ENCODE assay signal across 16 cellular contexts in genomic region chr6:155253337-155253736, GRCh38. TPM values are rescaled to one million over a fixed set of nuclear protein-coding genes. Genes with fewer than 3 reads are reported as not detected.
DNase-seq lines count a peak whose midpoint lies in the region; ATAC-seq, FAIRE-seq and TF ChIP-seq lines count a peak whose summit lies in the region.
"Had no signal": no experiment of that assay in that cellular context is flagged by ENCODE, and none has a peak within 500 bp of the region (broad histone marks: within the 10 kb centered on the region; RNA-seq: fewer than 3 reads in every experiment).

No MANE protein-coding gene starts in this region.

- peak overlapping the region in 8 of 10 donors; percentile 14 to 67 (median 47) for H3K27ac ChIP-seq in heart right ventricle
- peak overlapping the region in 1 of 2 donors; percentile 13 for H3K27ac ChIP-seq in right atrium auricular region
- peak overlapping the region; percentile 33 for H3K27ac ChIP-seq in caudate nucleus (ENCODE audit: low read depth, low read length)
- peak overlapping the region; percentile 11 for H3K27ac ChIP-seq in HepG2 (ENCODE audit: extremely low read length, insufficient read depth, low read length)
- H3K27ac ChIP-seq in upper lobe of right lung: no peak overlapping the region
- H3K27ac ChIP-seq in A673 (ENCODE audit: low read depth, low read length, poor library complexity, severe bottlenecking): no peak overlapping the region
- H3K27ac ChIP-seq: transverse colon, VCaP had no signal

- POLR2A ChIA-PET in HepG2 (lab: Yijun Ruan, JAX) (no interaction called here), A673 (lab: Charles Lee; ENCODE audit: low non-redundant PET) (no interaction called here)

- intact Hi-C loops in heart right ventricle (cut with DNase I): loop anchor here in 1 of 10 donors (5.0 kb wide), 1 partner anchor 321 kb away; no protein-coding TSS in a partner anchor
- intact Hi-C loops in HepG2 (cut with micrococcal nuclease; ENCODE audit: unreplicated experiment): no loop called here
- intact Hi-C loops in upper lobe of right lung (cut with DNase I): no loop called here
- intact Hi-C loops in A673 (cut with micrococcal nuclease; ENCODE audit: unreplicated experiment): no loop called here

- ATAC-seq in heart right ventricle (peak in 6 of 8 donors; percentile 34 to 67 (median 62)), HepG2 (peak; percentile 22; the same call in 1 of the 3 replicates), upper lobe of right lung (peak; percentile 48), GM19395 (IDR thresholded peaks at IDR 0.05; ENCODE audit: unreplicated experiment) (no peak)

- H3K4me2 ChIP-seq in HepG2 (ENCODE audit: low read depth, low read length): no peak overlapping the region

- CTCF ChIA-PET in HepG2 (lab: Yijun Ruan, JAX; ENCODE audit: low intra/inter-chr PET ratio, low total read pairs): no interaction called here
- CTCF ChIA-PET in A673 (lab: Charles Lee): no interaction called here

- no peak overlapping the region for H3K4me3 ChIP-seq in heart right ventricle
- H3K4me3 ChIP-seq in right atrium auricular region: no peak overlapping the region
- H3K4me3 ChIP-seq in HepG2 (replicated peaks in 1 of 3; ENCODE audit: insufficient read depth in 1 of 3, low read depth in 2 of 3, low read length in 3 of 3): no peak overlapping the region
- no peak overlapping the region for H3K4me3 ChIP-seq in upper lobe of right lung
- no peak overlapping the region for H3K4me3 ChIP-seq in A673 (ENCODE audit: low read depth, low read length, poor library complexity, severe bottlenecking)
- H3K4me3 ChIP-seq: transverse colon had no signal

- H3K36me3 ChIP-seq in heart right ventricle: peaks cover 0 to 90% (median 38%) of the 10 kb centered on the region in 9 donors
- H3K36me3 ChIP-seq in right atrium auricular region: peaks cover 13% of the 10 kb centered on the region
- peaks cover 28 to 85% of the 10 kb centered on the region in 2 experiments for H3K36me3 ChIP-seq in HepG2 (replicated peaks in 1 of 2; ENCODE audit: control insufficient read depth in 1 of 2, insufficient read depth in 2 of 2, low read length in 2 of 2)
- H3K36me3 ChIP-seq in upper lobe of right lung: peaks cover 37% of the 10 kb centered on the region
- H3K36me3 ChIP-seq in A673 (ENCODE audit: insufficient read depth, low read length, poor library complexity, severe bottlenecking): peaks cover 33% of the 10 kb centered on the region

- TF ChIP-seq POLR2A in HepG2 (IDR thresholded peaks at IDR 0.05; ENCODE audit: insufficient read depth in 1 of 2, low read depth in 2 of 2, low read length in 2 of 2): no peak

- H3K79me2 ChIP-seq in HepG2 (ENCODE audit: insufficient read depth, low read length): no peaks in the 10 kb centered on the region

- no peak overlapping the region for H3K9ac ChIP-seq in HepG2 (ENCODE audit: insufficient read depth, low read depth, low read length)

- TF ChIP-seq RAD21 in HepG2 (CRISPR knock-in tag; IDR thresholded peaks at IDR 0.05): no peak

- no TSS peak for BruUV-seq in HepG2 (replicated peaks; lab: Mats Ljungman, UMichigan)
- BruUV-seq in A673 (replicated peaks; lab: Mats Ljungman, UMichigan): no TSS peak

- H4K20me1 ChIP-seq in HepG2 (ENCODE audit: insufficient read depth, low read length): no peaks in the 10 kb centered on the region

- TF ChIP-seq CTCF in heart right ventricle (IDR thresholded peaks at IDR 0.05) (no peak), right atrium auricular region (IDR thresholded peaks at IDR 0.05) (no peak), HepG2 (CRISPR knock-in tag; IDR thresholded peaks at IDR 0.05) (no peak), upper lobe of right lung (IDR thresholded peaks at IDR 0.05) (no peak), A673 (conservative IDR thresholded peaks at IDR 0.05; ENCODE audit: low read depth, low read length) (no peak)

- H3K27me3 ChIP-seq in heart right ventricle (no peaks in the 10 kb centered on the region), right atrium auricular region (no peaks in the 10 kb centered on the region), HepG2 (ENCODE audit: control insufficient read depth in 1 of 2, insufficient read depth in 2 of 2, low read length in 2 of 2) (no peaks in the 10 kb centered on the region), upper lobe of right lung (no peaks in the 10 kb centered on the region), A673 (replicated peaks; ENCODE audit: insufficient read depth, low read depth, low read length, poor library complexity) (no peaks in the 10 kb centered on the region)
- H3K27me3 ChIP-seq: transverse colon had no signal

- TF ChIP-seq EP300 in HepG2 (IDR thresholded peaks at IDR 0.05; ENCODE audit: low read depth in 2 of 2, low read length in 2 of 2) (no peak), HepG2 (CRISPR knock-in tag; IDR thresholded peaks at IDR 0.05; ENCODE audit: borderline replicate concordance) (no peak)

- H3K9me3 ChIP-seq in heart right ventricle: no peaks in the 10 kb centered on the region
- no peaks in the 10 kb centered on the region for H3K9me3 ChIP-seq in right atrium auricular region
- H3K9me3 ChIP-seq in HepG2 (ENCODE audit: low read length): no peaks in the 10 kb centered on the region
- no peaks in the 10 kb centered on the region for H3K9me3 ChIP-seq in upper lobe of right lung
- H3K9me3 ChIP-seq in A673 (ENCODE audit: low read depth, low read length, poor library complexity, severe bottlenecking): no peaks in the 10 kb centered on the region
- H3K9me3 ChIP-seq: transverse colon had no signal

- H3K4me1 ChIP-seq in heart right ventricle (peaks cover 0 to 28% (median 9%) of the 10 kb centered on the region in 9 donors), right atrium auricular region (peaks cover 0 to 10% of the 10 kb centered on the region in 2 donors), HepG2 (ENCODE audit: insufficient read depth, low read length) (peaks cover 16% of the 10 kb centered on the region; the same call in 1 of the 2 replicates), upper lobe of right lung (no peaks in the 10 kb centered on the region), A673 (ENCODE audit: insufficient read depth, low read length, poor library complexity, severe bottlenecking) (no peaks in the 10 kb centered on the region)
- H3K4me1 ChIP-seq: transverse colon had no signal

- in situ Hi-C loops in HepG2 (cut with HindIII; ENCODE audit: extremely low pct_ligation_motif_present, low pct_unique_long_range_greater_than_20kb): no loop called here

- H2AFZ ChIP-seq in HepG2 (ENCODE audit: low read length): no peak overlapping the region

- 40 to 43% methylated on average over 1 of the region's 1 CpG for WGBS in heart right ventricle, 2 donors
- WGBS in HepG2 (ENCODE audit: low lambda C conversion rate): 73% methylated on average over 1 of the region's 1 CpG

- no peak for DNase-seq in heart right ventricle
- DNase-seq in right atrium auricular region (ENCODE audit: low spot score): no peak
- DNase-seq in caudate nucleus (lab: John Stamatoyannopoulos, UW): no peak
- peak; percentile 25 for DNase-seq in HepG2 (ENCODE audit: low spot score)
- no peak for DNase-seq in upper lobe of right lung
- no peak for DNase-seq in DMS79 (lab: John Stamatoyannopoulos, UW)
- no peak for DNase-seq in A673 (ENCODE audit: low spot score)
- DNase-seq: activated CD8-positive, alpha-beta memory T cell treated with anti-CD3 and anti-CD28 coated beads, Interleukin-2, amount 50 U/mL, for 4 hours; AML-193; amniotic stem cell; NCI-H1105 treated with DMSO at 0.1 percent for 48 hours; transverse colon had no signal

- FAIRE-seq in HepG2 (lab: Jason Lieb, UNC): peak; percentile 8

TF ChIP-seq in HepG2, 621 proteins besides CTCF, POLR2A, EP300 and RAD21 (continues in another document):
- no peak for TF ChIP-seq ZNF225 (CRISPR knock-in tag; IDR thresholded peaks at IDR 0.05)
- no peak for TF ChIP-seq MIER3 (CRISPR knock-in tag; IDR thresholded peaks at IDR 0.05; ENCODE audit: borderline replicate concordance)
- TF ChIP-seq BHLHE40 (IDR thresholded peaks at IDR 0.05; ENCODE audit: low read length): no peak
- no peak for TF ChIP-seq HNRNPH1 (optimal IDR thresholded peaks at IDR 0.05; ENCODE audit: low read depth, low read length)
- peak; percentile 82 for TF ChIP-seq FOSL2 (CRISPR knock-in tag; IDR thresholded peaks at IDR 0.05)
- TF ChIP-seq ZNF326 (CRISPR knock-in tag; IDR thresholded peaks at IDR 0.05; ENCODE audit: borderline replicate concordance): no peak
- no peak for TF ChIP-seq ZNF292 (CRISPR knock-in tag; IDR thresholded peaks at IDR 0.05; ENCODE audit: borderline replicate concordance, low read depth)
- peak; percentile 55 for TF ChIP-seq SAP130 (CRISPR knock-in tag; IDR thresholded peaks at IDR 0.05; ENCODE audit: low read depth)
- no peak for TF ChIP-seq RELA (CRISPR knock-in tag; IDR thresholded peaks at IDR 0.05)
- no peak for TF ChIP-seq KAT7 (CRISPR knock-in tag; IDR thresholded peaks at IDR 0.05; ENCODE audit: borderline replicate concordance)
- TF ChIP-seq ZFP36 (IDR thresholded peaks at IDR 0.05; ENCODE audit: borderline replicate concordance, low read depth, low read length, partially characterized antibody): no peak

RNA-seq across cellular contexts. Expression of gene CLDN20, which starts 10.5 kb away (rescaled TPM):
- total RNA-seq in heart right ventricle (not detected), right atrium auricular region (not detected), HepG2 (2016; rRNA removed; fragmentation: Illumina TruSeq; extraction: Trizol) (not detected in 2 replicates), upper lobe of right lung (not detected), A673 (2021) (not detected in 2 replicates)
- polyA plus RNA-seq in heart right ventricle (not detected), HepG2 (2011; rRNA removed) (not detected in 2 replicates)
- total RNA-seq in HepG2 (2016; cell fraction: cytosol; rRNA removed; fragmentation: Illumina TruSeq; extraction: Trizol; ENCODE audit: low read depth): not detected in 2 replicates
- not detected in 2 replicates for total RNA-seq in HepG2 (2016; cell fraction: insoluble cytoplasmic fraction; rRNA removed; fragmentation: Illumina TruSeq; extraction: Trizol)
- total RNA-seq in HepG2 (2016; cell fraction: membrane; rRNA removed; fragmentation: Illumina TruSeq; extraction: Trizol): not detected in 2 replicates
- not detected in 2 replicates for total RNA-seq in HepG2 (2016; cell fraction: nucleus; rRNA removed; fragmentation: Illumina TruSeq; extraction: Trizol)
- polyA plus RNA-seq in HepG2 (2011; cell fraction: cytosol; rRNA removed): not detected in 2 replicates
- polyA plus RNA-seq in HepG2 (2011; cell fraction: nucleus; rRNA removed): not detected in 2 replicates
- 0.76 and 0.79 TPM in 2 replicates for polyA plus RNA-seq in HepG2 (2012)
- not detected in 2 replicates for polyA plus RNA-seq in HepG2 (2016; cell fraction: cytosol; fragmentation: Illumina TruSeq; extraction: Trizol; ENCODE audit: low read depth)
- not detected in 2 replicates for polyA plus RNA-seq in HepG2 (2016; cell fraction: insoluble cytoplasmic fraction; fragmentation: Illumina TruSeq; extraction: Trizol; ENCODE audit: low read depth)
- polyA plus RNA-seq in HepG2 (2016; cell fraction: membrane; fragmentation: Illumina TruSeq; extraction: Trizol; ENCODE audit: low read depth): not detected in 2 replicates
- not detected in 2 replicates for polyA plus RNA-seq in HepG2 (2016; cell fraction: nucleus; fragmentation: Illumina TruSeq; extraction: Trizol; ENCODE audit: insufficient read depth, low read depth)
- not detected in 2 replicates for polyA minus RNA-seq in HepG2 (2011; rRNA and poly(A)+ RNA removed; ENCODE audit: low replicate concordance)
- polyA minus RNA-seq in HepG2 (2011; cell fraction: cytosol; rRNA and poly(A)+ RNA removed): not detected in 2 replicates
- not detected in 2 replicates for polyA minus RNA-seq in HepG2 (2011; cell fraction: nucleus; rRNA and poly(A)+ RNA removed)
- total RNA-seq: posterior vena cava, transverse colon had no signal
- polyA plus RNA-seq: IgD-negative memory B cell had no signal

Comparison
In these comparisons a context has a peak if more than half of its experiments do, and no peak if none do; other contexts are left out.
1. H3K27ac ChIP-seq: peak in heart right ventricle (8 of 10), caudate nucleus (single experiment) and HepG2 (single experiment); none in upper lobe of right lung (single experiment) and A673 (single experiment).